ENCODE assay signal across 1 cellular context in genomic region chr15:66287461-66288055, GRCh38.
TF ChIP-seq lines count a peak whose summit lies in the region.

No MANE protein-coding gene starts in this region.

TF ChIP-seq in GM12878, 131 proteins besides CTCF, POLR2A, EP300 and RAD21 (continued from another document):
- TF ChIP-seq SMC3 (IDR thresholded peaks at IDR 0.05; ENCODE audit: borderline replicate concordance, low read length), result peak; percentile 50; the same call in 1 of the 2 replicates
- TF ChIP-seq NRF1 (conservative IDR thresholded peaks at IDR 0.05; ENCODE audit: low read depth, low read length), result no peak
- no peak for TF ChIP-seq CHD2 (IDR thresholded peaks at IDR 0.05; ENCODE audit: borderline replicate concordance, low read depth, low read length)
- no peak for TF ChIP-seq NBN (IDR thresholded peaks at IDR 0.05)
- TF ChIP-seq ASH2L (IDR thresholded peaks at IDR 0.05; ENCODE audit: borderline replicate concordance, low read depth), result no peak
- TF ChIP-seq ZNF384 (IDR thresholded peaks at IDR 0.05; ENCODE audit: borderline replicate concordance, low read depth, low read length), result peak; percentile 99
